ENCODE assay signal across 9 cellular contexts in genomic region chr6:27592481-27593199, GRCh38.
A peak's percentile ranks its signal among the peaks of the same experiment; 100 is the strongest.
DNase-seq lines count a peak whose midpoint lies in the region; ATAC-seq and TF ChIP-seq lines count a peak whose summit lies in the region.
"Had no signal": no experiment of that assay in that cellular context is flagged by ENCODE, and none has a peak within 500 bp of the region (broad histone marks: within the 10 kb centered on the region; RNA-seq: fewer than 3 reads in every experiment).

No MANE protein-coding gene starts in this region.

- H3K9ac ChIP-seq in colonic mucosa (ENCODE audit: low read depth in 2 of 2, low read length in 2 of 2): no peak overlapping the region

- CTCF ChIA-PET in Panc1 (lab: Charles Lee): interaction anchor here (1.1 kb wide), 1 partner anchor 160 kb away, joined by 4 read pairs; no protein-coding TSS in a partner anchor

- H3K27ac ChIP-seq in Panc1 (ENCODE audit: low read length) (peak overlapping the region; percentile 66), colonic mucosa (no peak overlapping the region)
- H3K27ac ChIP-seq: C4-2B had no signal

- POLR2A ChIA-PET in Panc1 (lab: Charles Lee): interaction anchor here (0.7 to 1.1 kb wide), 2 partner anchors 116 to 214 kb away, joined by 3 read pairs; no protein-coding TSS in a partner anchor

- intact Hi-C loops in Panc1 (cut with micrococcal nuclease; ENCODE audit: unreplicated experiment) (loop anchor here (2.0 to 5.0 kb wide), 3 partner anchors 45 to 95 kb away; no protein-coding TSS in a partner anchor), colonic mucosa (cut with DNase I) (no loop called here)

- TF ChIP-seq CTCF in Panc1 (IDR thresholded peaks at IDR 0.05) (no peak), colonic mucosa (IDR thresholded peaks at IDR 0.05) (no peak)

- H3K9me3 ChIP-seq in Panc1 (ENCODE audit: control insufficient read depth, insufficient read depth, low read depth, low read length) (no peaks in the 10 kb centered on the region), colonic mucosa (no peaks in the 10 kb centered on the region)

- DNase-seq in NCI-H2081 (lab: John Stamatoyannopoulos, UW) (peak; percentile 57 to 75), NCI-H2081 treated with DMSO at 0.1 percent for 48 hours (lab: John Stamatoyannopoulos, UW) (no peak), Panc1 (ENCODE audit: low read depth, low spot score) (peak; percentile 98), colonic mucosa (peak; percentile 43), non-pigmented ciliary epithelial cell (ENCODE audit: low read depth) (peak; percentile 85), NCI-H2029 treated with DMSO at 0.1 percent for 48 hours (lab: John Stamatoyannopoulos, UW) (no peak)

- H3K27me3 ChIP-seq in Panc1 (ENCODE audit: control insufficient read depth, insufficient read depth, low read length) (peaks cover 2% of the 10 kb centered on the region; the same call in 1 of the 2 replicates), colonic mucosa (peaks cover 28% of the 10 kb centered on the region)

- H3K36me3 ChIP-seq in Panc1 (ENCODE audit: control insufficient read depth, insufficient read depth, low read length): no peaks in the 10 kb centered on the region
- no peaks in the 10 kb centered on the region for H3K36me3 ChIP-seq in colonic mucosa

- no peaks in the 10 kb centered on the region for H3K4me1 ChIP-seq in Panc1 (ENCODE audit: control insufficient read depth, insufficient read depth, low read length)
- no peaks in the 10 kb centered on the region for H3K4me1 ChIP-seq in colonic mucosa

- ATAC-seq in GM21390 (IDR thresholded peaks at IDR 0.05; ENCODE audit: unreplicated experiment) (peak; percentile 77), HG03558 (IDR thresholded peaks at IDR 0.05; ENCODE audit: extremely low read depth, unreplicated experiment) (peak; percentile 74), Panc1 (peak; percentile 97)

- no TSS peak for BruUV-seq in Panc1 (replicated peaks; lab: Mats Ljungman, UMichigan)

- peak overlapping the region; percentile 73 to 74 for H3K4me3 ChIP-seq in Panc1 (ENCODE audit: low read depth in 2 of 2, low read length in 2 of 2)
- H3K4me3 ChIP-seq in colonic mucosa: peak overlapping the region; percentile 14

- in situ Hi-C loops in Panc1 (cut with HindIII; ENCODE audit: low pct_unique_long_range_greater_than_20kb, low sequenced_read_pairs): no loop called here

Comparison
In these comparisons a context has a peak if more than half of its experiments do, and no peak if none do; other contexts are left out.
1. DNase-seq: peak in NCI-H2081 (2 of 2), Panc1 (single experiment), colonic mucosa (single experiment) and non-pigmented ciliary epithelial cell (single experiment); none in NCI-H2081 treated with DMSO at 0.1 percent for 48 hours (single experiment) and NCI-H2029 treated with DMSO at 0.1 percent for 48 hours (single experiment).
2. Peak in every context shown above with its lines, with median percentiles within 50 percentile points of each other: ATAC-seq.